ENCODE assay signal across 1 cellular context in the genomic region with DNA sequence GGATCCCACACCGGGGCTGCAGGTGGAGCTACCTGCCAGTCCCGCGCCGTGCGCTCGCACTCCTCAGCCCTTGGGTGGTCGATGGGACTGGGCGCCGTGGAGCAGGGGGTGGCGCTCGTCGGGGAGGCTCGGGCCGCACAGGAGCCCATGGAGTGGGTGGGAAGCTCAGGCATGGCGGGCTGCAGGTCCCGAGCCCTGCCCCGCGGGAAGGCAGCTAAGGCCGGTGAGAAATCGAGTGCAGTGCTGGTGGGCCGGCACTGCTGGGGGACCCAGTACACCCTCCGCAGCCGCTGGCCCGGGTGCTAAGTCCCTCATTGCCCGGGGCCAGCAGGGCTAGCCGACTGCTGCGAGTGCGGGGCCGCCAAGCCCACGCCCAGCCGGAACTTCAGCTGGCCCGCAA.
DNase-seq lines count a peak whose midpoint lies in the region.

No MANE protein-coding gene starts in this region.

- DNase-seq in ELF-1 (ENCODE audit: low read depth, low spot score), result peak; percentile 36
